In genomic region chr9:4927043-4927471, GRCh38 we compare ENCODE assay signal across 16 cellular contexts. TPM values are rescaled to one million over a fixed set of nuclear protein-coding genes. Genes with fewer than 3 reads are reported as not detected.
A peak's percentile ranks its signal among the peaks of the same experiment; 100 is the strongest.
DNase-seq lines count a peak whose midpoint lies in the region; ATAC-seq and TF ChIP-seq lines count a peak whose summit lies in the region.
"Had no signal": no experiment of that assay in that cellular context is flagged by ENCODE, and none has a peak within 500 bp of the region (broad histone marks: within the 10 kb centered on the region; RNA-seq: fewer than 3 reads in every experiment).

No MANE protein-coding gene starts in this region.

- H3K27me3 ChIP-seq in right cardiac atrium (ENCODE audit: control insufficient read depth, insufficient read depth): no peaks in the 10 kb centered on the region
- no peaks in the 10 kb centered on the region for H3K27me3 ChIP-seq in tibial artery
- no peaks in the 10 kb centered on the region for H3K27me3 ChIP-seq in prostate gland (replicated peaks; ENCODE audit: insufficient read depth)
- H3K27me3 ChIP-seq: left lung, stomach had no signal

- H3K36me3 ChIP-seq in tibial artery: no peaks in the 10 kb centered on the region
- no peaks in the 10 kb centered on the region for H3K36me3 ChIP-seq in prostate gland
- H3K36me3 ChIP-seq: left lung, stomach had no signal

- DNase-seq in Right ventricle myocardium superior (no peak), right cardiac atrium (no peak), choroid plexus epithelial cell (ENCODE audit: low read depth) (no peak), tibial artery (no peak), prostate gland (ENCODE audit: low spot score) (no peak), dedifferentiated amniotic fluid mesenchymal stem cell (ENCODE audit: extremely low spot score) (no peak)
- DNase-seq: activated naive CD8-positive, alpha-beta T cell treated with anti-CD3 and anti-CD28 coated beads, Interleukin-2, amount 10 ng/mL, durations not matched to agents 7 days and 5 days; DMS79 treated with DMSO at 0.1 percent for 48 hours; HFFc6; left lung; MV-4-11; NCI-H510A; stimulated activated CD4-positive, alpha-beta T cell treated with anti-CD3 and anti-CD28 coated beads, Interleukin-2, amount 100 ng/mL, for 24 hours; stomach had no signal

- intact Hi-C loops in Right ventricle myocardium superior (cut with DNase I) (no loop called here), right cardiac atrium (cut with DNase I) (no loop called here), tibial artery (cut with DNase I; ENCODE audit: low total_unique reads) (no loop called here), prostate gland (cut with DNase I) (loop anchor here (10.0 kb wide), 1 partner anchor 162 kb away; no protein-coding TSS in a partner anchor)

- TF ChIP-seq CTCF in choroid plexus epithelial cell (conservative IDR thresholded peaks at IDR 0.05; ENCODE audit: low read depth, low read length) (no peak), tibial artery (IDR thresholded peaks at IDR 0.05) (no peak), prostate gland (IDR thresholded peaks at IDR 0.05) (no peak)

- H3K27ac ChIP-seq in right cardiac atrium (ENCODE audit: low read length) (no peak overlapping the region), tibial artery (peak overlapping the region; percentile 53 to 68), prostate gland (no peak overlapping the region)
- H3K27ac ChIP-seq: left lung, stomach had no signal

- no peak overlapping the region for H3K4me3 ChIP-seq in right cardiac atrium (ENCODE audit: low read length)
- H3K4me3 ChIP-seq in choroid plexus epithelial cell (ENCODE audit: low read depth, low read length): peak overlapping the region; percentile 6
- H3K4me3 ChIP-seq in tibial artery: peak overlapping the region in 1 of 2 donors; percentile 0
- no peak overlapping the region for H3K4me3 ChIP-seq in prostate gland
- H3K4me3 ChIP-seq: left lung, stomach had no signal

- ATAC-seq in Right ventricle myocardium superior (ENCODE audit: poor library complexity) (peak; percentile 22), right cardiac atrium (no peak), HG03378 (IDR thresholded peaks at IDR 0.05; ENCODE audit: unreplicated experiment) (peak; percentile 62), GM18519 (IDR thresholded peaks at IDR 0.05; ENCODE audit: low FRiP score, unreplicated experiment) (no peak)
- ATAC-seq: left lung had no signal

- H3K9me3 ChIP-seq in right cardiac atrium (ENCODE audit: control insufficient read depth, low read length) (no peaks in the 10 kb centered on the region), tibial artery (no peaks in the 10 kb centered on the region), prostate gland (no peaks in the 10 kb centered on the region)
- H3K9me3 ChIP-seq: left lung, stomach had no signal

- 20% methylated on average over 4 of the region's 4 CpGs for WGBS in right cardiac atrium
- 69% methylated on average over 4 of the region's 4 CpGs for WGBS in prostate gland

- H3K4me1 ChIP-seq in right cardiac atrium (ENCODE audit: control insufficient read depth, insufficient read depth, low read length) (peaks cover 10% of the 10 kb centered on the region), tibial artery (peaks cover 0 to 82% (median 21%) of the 10 kb centered on the region in 4 donors), prostate gland (replicated peaks) (no peaks in the 10 kb centered on the region)

- TF ChIP-seq POLR2A in prostate gland (IDR thresholded peaks at IDR 0.05): no peak

RNA-seq across cellular contexts. Expression of gene JAK2, which starts 58.0 kb away (rescaled TPM):
- total RNA-seq in Right ventricle myocardium superior (12.7 TPM), right cardiac atrium (10 to 100 TPM; 10.4 to 14.6 (median 12.2) TPM), prostate gland (10 to 100 TPM in 1 of 2 donors, 1 to 10 TPM in 1; 8.6 to 13.9 TPM)
- 4.5 TPM for polyA plus RNA-seq in right cardiac atrium

Comparison
In these comparisons a context has a peak if more than half of its experiments do, and no peak if none do; other contexts are left out.
1. ATAC-seq: peak in Right ventricle myocardium superior (single experiment) and HG03378 (single experiment); none in right cardiac atrium (0 of 2) and GM18519 (single experiment).
2. H3K27ac ChIP-seq: peak in tibial artery (2 of 2); none in right cardiac atrium (single experiment) and prostate gland (0 of 2).